In genomic region chr10:52092390-52092789, GRCh38 we compare ENCODE assay signal across 20 cellular contexts.
"Had no signal": no experiment of that assay in that cellular context is flagged by ENCODE, and none has a peak within 500 bp of the region (broad histone marks: within the 10 kb centered on the region; RNA-seq: fewer than 3 reads in every experiment).

No MANE protein-coding gene starts in this region.

- H3K4me1 Mint-ChIP-seq: endodermal cell; naive thymus-derived CD4-positive, alpha-beta T cell had no signal

- ATAC-seq: heart left ventricle; left colon; naive thymus-derived CD4-positive, alpha-beta T cell; right lobe of liver had no signal

- H3K27ac Mint-ChIP-seq: endodermal cell; naive thymus-derived CD4-positive, alpha-beta T cell; nephron progenitor cell had no signal

- H3K36me3 Mint-ChIP-seq: naive thymus-derived CD4-positive, alpha-beta T cell had no signal

- H3K4me3 Mint-ChIP-seq: endodermal cell; naive thymus-derived CD4-positive, alpha-beta T cell; nephron progenitor cell had no signal

- H3K9me3 Mint-ChIP-seq: endodermal cell had no signal

- DNase-seq: dermis blood vessel endothelial cell; endodermal cell; erythroblast; foreskin melanocyte; heart left ventricle; hippocampal formation; left colon; mesendoderm; naive thymus-derived CD4-positive, alpha-beta T cell; nephron progenitor cell; retina; right lobe of liver; spleen; stimulated activated CD4-positive, alpha-beta T cell treated with anti-CD3 and anti-CD28 coated beads, Interleukin-15, amount 100 ng/mL, for 24 hours; stimulated activated CD4-positive, alpha-beta T cell treated with anti-CD3 and anti-CD28 coated beads, Interleukin-1b, Interleukin-23, amount 100 ng/mL, for 48 hours; stimulated activated CD4-positive, alpha-beta T cell treated with anti-CD3 and anti-CD28 coated beads, Interleukin-4, amount 100 ng/mL, for 4 hours; stimulated activated naive CD4-positive, alpha-beta T cell; stomach; substantia nigra; transverse colon had no signal
